Comparison of ENCODE assay signal across 1 cellular context in genomic region chr2:241994086-241994485, GRCh38.
TF ChIP-seq lines count a peak whose summit lies in the region.

No MANE protein-coding gene starts in this region.

TF ChIP-seq in GM23338, 12 proteins besides CTCF, POLR2A, EP300 and RAD21 (continued from another document):
- TF ChIP-seq, protein P1, sequence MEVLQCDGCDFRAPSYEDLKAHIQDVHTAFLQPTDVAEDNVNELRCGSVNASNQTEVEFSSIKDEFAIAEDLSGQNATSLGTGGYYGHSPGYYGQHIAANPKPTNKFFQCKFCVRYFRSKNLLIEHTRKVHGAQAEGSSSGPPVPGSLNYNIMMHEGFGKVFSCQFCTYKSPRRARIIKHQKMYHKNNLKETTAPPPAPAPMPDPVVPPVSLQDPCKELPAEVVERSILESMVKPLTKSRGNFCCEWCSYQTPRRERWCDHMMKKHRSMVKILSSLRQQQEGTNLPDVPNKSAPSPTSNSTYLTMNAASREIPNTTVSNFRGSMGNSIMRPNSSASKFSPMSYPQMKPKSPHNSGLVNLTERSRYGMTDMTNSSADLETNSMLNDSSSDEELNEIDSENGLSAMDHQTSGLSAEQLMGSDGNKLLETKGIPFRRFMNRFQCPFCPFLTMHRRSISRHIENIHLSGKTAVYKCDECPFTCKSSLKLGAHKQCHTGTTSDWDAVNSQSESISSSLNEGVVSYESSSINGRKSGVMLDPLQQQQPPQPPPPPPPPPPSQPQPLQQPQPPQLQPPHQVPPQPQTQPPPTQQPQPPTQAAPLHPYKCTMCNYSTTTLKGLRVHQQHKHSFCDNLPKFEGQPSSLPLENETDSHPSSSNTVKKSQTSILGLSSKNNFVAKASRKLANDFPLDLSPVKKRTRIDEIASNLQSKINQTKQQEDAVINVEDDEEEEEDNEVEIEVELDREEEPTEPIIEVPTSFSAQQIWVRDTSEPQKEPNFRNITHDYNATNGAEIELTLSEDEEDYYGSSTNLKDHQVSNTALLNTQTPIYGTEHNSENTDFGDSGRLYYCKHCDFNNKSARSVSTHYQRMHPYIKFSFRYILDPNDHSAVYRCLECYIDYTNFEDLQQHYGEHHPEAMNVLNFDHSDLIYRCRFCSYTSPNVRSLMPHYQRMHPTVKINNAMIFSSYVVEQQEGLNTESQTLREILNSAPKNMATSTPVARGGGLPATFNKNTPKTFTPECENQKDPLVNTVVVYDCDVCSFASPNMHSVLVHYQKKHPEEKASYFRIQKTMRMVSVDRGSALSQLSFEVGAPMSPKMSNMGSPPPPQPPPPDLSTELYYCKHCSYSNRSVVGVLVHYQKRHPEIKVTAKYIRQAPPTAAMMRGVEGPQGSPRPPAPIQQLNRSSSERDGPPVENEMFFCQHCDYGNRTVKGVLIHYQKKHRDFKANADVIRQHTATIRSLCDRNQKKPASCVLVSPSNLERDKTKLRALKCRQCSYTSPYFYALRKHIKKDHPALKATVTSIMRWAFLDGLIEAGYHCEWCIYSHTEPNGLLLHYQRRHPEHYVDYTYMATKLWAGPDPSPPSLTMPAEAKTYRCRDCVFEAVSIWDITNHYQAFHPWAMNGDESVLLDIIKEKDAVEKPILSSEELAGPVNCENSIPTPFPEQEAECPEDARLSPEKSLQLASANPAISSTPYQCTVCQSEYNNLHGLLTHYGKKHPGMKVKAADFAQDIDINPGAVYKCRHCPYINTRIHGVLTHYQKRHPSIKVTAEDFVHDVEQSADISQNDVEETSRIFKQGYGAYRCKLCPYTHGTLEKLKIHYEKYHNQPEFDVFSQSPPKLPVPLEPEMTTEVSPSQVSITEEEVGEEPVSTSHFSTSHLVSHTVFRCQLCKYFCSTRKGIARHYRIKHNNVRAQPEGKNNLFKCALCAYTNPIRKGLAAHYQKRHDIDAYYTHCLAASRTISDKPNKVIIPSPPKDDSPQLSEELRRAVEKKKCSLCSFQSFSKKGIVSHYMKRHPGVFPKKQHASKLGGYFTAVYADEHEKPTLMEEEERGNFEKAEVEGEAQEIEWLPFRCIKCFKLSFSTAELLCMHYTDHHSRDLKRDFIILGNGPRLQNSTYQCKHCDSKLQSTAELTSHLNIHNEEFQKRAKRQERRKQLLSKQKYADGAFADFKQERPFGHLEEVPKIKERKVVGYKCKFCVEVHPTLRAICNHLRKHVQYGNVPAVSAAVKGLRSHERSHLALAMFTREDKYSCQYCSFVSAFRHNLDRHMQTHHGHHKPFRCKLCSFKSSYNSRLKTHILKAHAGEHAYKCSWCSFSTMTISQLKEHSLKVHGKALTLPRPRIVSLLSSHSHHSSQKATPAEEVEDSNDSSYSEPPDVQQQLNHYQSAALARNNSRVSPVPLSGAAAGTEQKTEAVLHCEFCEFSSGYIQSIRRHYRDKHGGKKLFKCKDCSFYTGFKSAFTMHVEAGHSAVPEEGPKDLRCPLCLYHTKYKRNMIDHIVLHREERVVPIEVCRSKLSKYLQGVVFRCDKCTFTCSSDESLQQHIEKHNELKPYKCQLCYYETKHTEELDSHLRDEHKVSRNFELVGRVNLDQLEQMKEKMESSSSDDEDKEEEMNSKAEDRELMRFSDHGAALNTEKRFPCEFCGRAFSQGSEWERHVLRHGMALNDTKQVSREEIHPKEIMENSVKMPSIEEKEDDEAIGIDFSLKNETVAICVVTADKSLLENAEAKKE (CRISPR knock-in tag; IDR thresholded peaks at IDR 0.05): no peak
- TF ChIP-seq EZH2phosphoT487 (IDR thresholded peaks at IDR 0.05; ENCODE audit: unreplicated experiment) (no peak), CREB1 (CRISPR knock-in tag; IDR thresholded peaks at IDR 0.05; ENCODE audit: low read depth) (no peak), ZNF331 (CRISPR knock-in tag; IDR thresholded peaks at IDR 0.05; ENCODE audit: low read depth) (no peak)
- TF ChIP-seq, protein P2, sequence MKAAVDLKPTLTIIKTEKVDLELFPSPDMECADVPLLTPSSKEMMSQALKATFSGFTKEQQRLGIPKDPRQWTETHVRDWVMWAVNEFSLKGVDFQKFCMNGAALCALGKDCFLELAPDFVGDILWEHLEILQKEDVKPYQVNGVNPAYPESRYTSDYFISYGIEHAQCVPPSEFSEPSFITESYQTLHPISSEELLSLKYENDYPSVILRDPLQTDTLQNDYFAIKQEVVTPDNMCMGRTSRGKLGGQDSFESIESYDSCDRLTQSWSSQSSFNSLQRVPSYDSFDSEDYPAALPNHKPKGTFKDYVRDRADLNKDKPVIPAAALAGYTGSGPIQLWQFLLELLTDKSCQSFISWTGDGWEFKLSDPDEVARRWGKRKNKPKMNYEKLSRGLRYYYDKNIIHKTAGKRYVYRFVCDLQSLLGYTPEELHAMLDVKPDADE (IDR thresholded peaks at IDR 0.05): no peak
TF ChIP-seq in GM23338: peak in this region for 0.
